In genomic region chr10:110701618-110701971, GRCh38 we compare ENCODE assay signal across 1 cellular context.
TF ChIP-seq lines count a peak whose summit lies in the region.

No MANE protein-coding gene starts in this region.

TF ChIP-seq in IMR-90, 13 proteins besides CTCF, POLR2A, EP300 and RAD21:
- TF ChIP-seq MAZ (IDR thresholded peaks at IDR 0.05; ENCODE audit: borderline replicate concordance, low read depth, low read length) (no peak), FOS (IDR thresholded peaks at IDR 0.05; ENCODE audit: low read depth, low read length) (no peak), RFX5 (IDR thresholded peaks at IDR 0.05; ENCODE audit: low read depth, low read length) (no peak), ELK1 (IDR thresholded peaks at IDR 0.05; ENCODE audit: borderline replicate concordance, low read depth, low read length) (no peak), MXI1 (IDR thresholded peaks at IDR 0.05; ENCODE audit: borderline replicate concordance, low read depth, low read length) (no peak), SMC3 (IDR thresholded peaks at IDR 0.05; ENCODE audit: low read depth, low read length) (no peak), RCOR1 (IDR thresholded peaks at IDR 0.05; ENCODE audit: insufficient replicate concordance, low read length) (no peak), NFE2L2 (IDR thresholded peaks at IDR 0.05; ENCODE audit: low read depth, low read length) (no peak), BHLHE40 (IDR thresholded peaks at IDR 0.05; ENCODE audit: low read depth, low read length) (no peak), USF2 (IDR thresholded peaks at IDR 0.05; ENCODE audit: low read depth, low read length) (no peak), CEBPB (IDR thresholded peaks at IDR 0.05; ENCODE audit: low read depth, low read length) (no peak), CHD1 (IDR thresholded peaks at IDR 0.05; ENCODE audit: low read depth, low read length) (no peak), MAFK (IDR thresholded peaks at IDR 0.05; ENCODE audit: low read depth, low read length) (no peak)
